ENCODE assay signal across 2 cellular contexts in genomic region chr22:26894362-26894761, GRCh38.
TF ChIP-seq lines count a peak whose summit lies in the region.

No MANE protein-coding gene starts in this region.

TF ChIP-seq in A549, 52 proteins besides CTCF, POLR2A, EP300 and RAD21 (continued from another document):
- TF ChIP-seq HOXB13 (CRISPR knock-in tag; IDR thresholded peaks at IDR 0.05; ENCODE audit: low read depth) (no peak), MAX (IDR thresholded peaks at IDR 0.05) (no peak), ESRRA (IDR thresholded peaks at IDR 0.05; ENCODE audit: borderline replicate concordance, low read length) (no peak), HES2 (IDR thresholded peaks at IDR 0.05) (no peak), TFCP2L1 (CRISPR knock-in tag; IDR thresholded peaks at IDR 0.05) (no peak), RFX5 (IDR thresholded peaks at IDR 0.05) (no peak), FOSB (CRISPR knock-in tag; IDR thresholded peaks at IDR 0.05) (no peak), GATA3 (IDR thresholded peaks at IDR 0.05; ENCODE audit: borderline replicate concordance) (no peak), NFE2L2 (conservative IDR thresholded peaks at IDR 0.05; ENCODE audit: low read length) (no peak), FOSL2 (IDR thresholded peaks at IDR 0.05) (no peak), FOSL2 (CRISPR knock-in tag; IDR thresholded peaks at IDR 0.05) (no peak), MAZ (IDR thresholded peaks at IDR 0.05; ENCODE audit: borderline replicate concordance, low read depth, low read length) (no peak)

TF ChIP-seq in endothelial cell of umbilical vein, 7 proteins besides CTCF, POLR2A, EP300 and RAD21 (continued from another document):
- no peak for TF ChIP-seq MYC (IDR thresholded peaks at IDR 0.05; ENCODE audit: low read depth, low read length)
- no peak for TF ChIP-seq MAX (IDR thresholded peaks at IDR 0.05; ENCODE audit: insufficient read depth, insufficient read length)
- no peak for TF ChIP-seq GATA2 (IDR thresholded peaks at IDR 0.05; ENCODE audit: insufficient read depth, insufficient read length, low read depth, low read length)
